13 cellular contexts compared by ENCODE assay signal in the genomic region with DNA sequence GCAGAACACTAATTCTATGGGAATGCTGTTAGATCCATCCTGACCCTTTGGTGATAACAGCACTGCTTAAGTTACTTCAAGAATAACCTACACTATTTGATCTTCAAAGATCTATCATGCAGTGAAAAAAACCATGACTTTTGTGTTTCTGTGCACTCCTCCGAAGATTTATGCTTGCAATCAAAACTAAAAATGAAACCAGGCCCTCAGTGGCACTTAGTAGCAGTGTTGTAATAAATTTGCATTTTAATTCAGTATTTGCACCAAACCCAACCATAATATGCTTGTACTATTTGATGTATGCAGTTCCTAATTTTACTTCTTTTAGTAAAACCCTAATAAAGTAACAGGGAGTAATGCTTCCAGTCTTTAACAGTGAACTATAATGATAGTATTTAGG.
DNase-seq lines count a peak whose midpoint lies in the region; ATAC-seq and TF ChIP-seq lines count a peak whose summit lies in the region.
"Had no signal": no experiment of that assay in that cellular context is flagged by ENCODE, and none has a peak within 500 bp of the region (broad histone marks: within the 10 kb centered on the region; RNA-seq: fewer than 3 reads in every experiment).

No MANE protein-coding gene starts in this region.

- no peak overlapping the region for H2AFZ ChIP-seq in MM.1S (ENCODE audit: low read length)
- H2AFZ ChIP-seq: GM23248 had no signal

- no peaks in the 10 kb centered on the region for H4K20me1 ChIP-seq in MM.1S (ENCODE audit: insufficient read depth, low read length)

- peak overlapping the region; percentile 47 for H3K27ac Mint-ChIP-seq in mesothelial cell of epicardium
- no peak overlapping the region for H3K27ac Mint-ChIP-seq in naive thymus-derived CD4-positive, alpha-beta T cell
- H3K27ac Mint-ChIP-seq: CD14-positive monocyte; CD8-positive, alpha-beta T cell; IgD-negative memory B cell had no signal

- H3F3A ChIP-seq in MM.1S (ENCODE audit: insufficient read depth, low read length), result no peaks in the 10 kb centered on the region

- ATAC-seq in GM18867 (IDR thresholded peaks at IDR 0.05; ENCODE audit: unreplicated experiment), result peak; percentile 59
- ATAC-seq in naive thymus-derived CD4-positive, alpha-beta T cell, result no peak
- ATAC-seq: CD8-positive, alpha-beta T cell; HCT116 had no signal

- no peaks in the 10 kb centered on the region for H3K9me2 ChIP-seq in MM.1S (replicated peaks; ENCODE audit: insufficient read depth, low read length)

- H3K27ac ChIP-seq in MM.1S (ENCODE audit: low read length), result no peak overlapping the region
- peak overlapping the region; percentile 69 for H3K27ac ChIP-seq in VCaP
- no peak overlapping the region for H3K27ac ChIP-seq in naive thymus-derived CD4-positive, alpha-beta T cell (ENCODE audit: low read depth, low read length)
- H3K27ac ChIP-seq in colonic mucosa, result no peak overlapping the region
- H3K27ac ChIP-seq: GM23248 had no signal

- H3K79me2 ChIP-seq in MM.1S (ENCODE audit: low read length), result no peaks in the 10 kb centered on the region

- intact Hi-C loops in naive thymus-derived CD4-positive, alpha-beta T cell (cut with micrococcal nuclease), result no loop called here
- intact Hi-C loops in colonic mucosa (cut with DNase I), result no loop called here

- H3K4me3 Mint-ChIP-seq in mesothelial cell of epicardium, result no peak overlapping the region
- no peak overlapping the region for H3K4me3 Mint-ChIP-seq in naive thymus-derived CD4-positive, alpha-beta T cell
- H3K4me3 Mint-ChIP-seq: CD14-positive monocyte; CD8-positive, alpha-beta T cell; IgD-negative memory B cell had no signal

- H3K4me3 ChIP-seq in MM.1S (ENCODE audit: low read length) (no peak overlapping the region), colonic mucosa (no peak overlapping the region)
- no peak overlapping the region for H3K4me3 ChIP-seq in naive thymus-derived CD4-positive, alpha-beta T cell (ENCODE audit: low read length)
- H3K4me3 ChIP-seq: GM23248 had no signal

- H3K36me3 Mint-ChIP-seq in mesothelial cell of epicardium, result no peaks in the 10 kb centered on the region
- no peaks in the 10 kb centered on the region for H3K36me3 Mint-ChIP-seq in naive thymus-derived CD4-positive, alpha-beta T cell
- H3K36me3 Mint-ChIP-seq: CD14-positive monocyte; CD8-positive, alpha-beta T cell; IgD-negative memory B cell had no signal

- CTCF ChIA-PET in naive thymus-derived CD4-positive, alpha-beta T cell (lab: Charles Lee), result no interaction called here

- no peak for TF ChIP-seq CTCF in MM.1S (IDR thresholded peaks at IDR 0.05; ENCODE audit: low read length)
- no peak for TF ChIP-seq CTCF in VCaP (conservative IDR thresholded peaks at IDR 0.05)
- no peak for TF ChIP-seq CTCF in mesothelial cell of epicardium (IDR thresholded peaks at IDR 0.05; ENCODE audit: unreplicated experiment)
- TF ChIP-seq CTCF in colonic mucosa (IDR thresholded peaks at IDR 0.05), result no peak

- H3K9me3 ChIP-seq in MM.1S (replicated peaks; ENCODE audit: insufficient read depth, low read length), result no peaks in the 10 kb centered on the region
- H3K9me3 ChIP-seq in naive thymus-derived CD4-positive, alpha-beta T cell (ENCODE audit: control insufficient read depth in 2 of 3, low read length in 3 of 3), result no peaks in the 10 kb centered on the region
- no peaks in the 10 kb centered on the region for H3K9me3 ChIP-seq in colonic mucosa

- DNase-seq in MM.1S, result peak; percentile 32
- DNase-seq in mesothelial cell of epicardium (ENCODE audit: low spot score in 2 of 2, unreplicated experiment in 2 of 2), result no peak
- DNase-seq in SIG-M5 (lab: John Stamatoyannopoulos, UW), result no peak
- no peak for DNase-seq in naive thymus-derived CD4-positive, alpha-beta T cell
- DNase-seq in colonic mucosa, result no peak
- DNase-seq: CD8-positive, alpha-beta T cell; GF-D8; GM23248 had no signal

- H3K4me1 ChIP-seq in MM.1S (ENCODE audit: low read length), result no peaks in the 10 kb centered on the region
- H3K4me1 ChIP-seq in naive thymus-derived CD4-positive, alpha-beta T cell (ENCODE audit: control insufficient read depth in 2 of 2, insufficient read depth in 2 of 2, low read length in 2 of 2), result no peaks in the 10 kb centered on the region
- no peaks in the 10 kb centered on the region for H3K4me1 ChIP-seq in colonic mucosa

- H3K9me3 Mint-ChIP-seq in mesothelial cell of epicardium, result no peaks in the 10 kb centered on the region
- peaks cover 0 to 6% (median 0%) of the 10 kb centered on the region in 11 donors for H3K9me3 Mint-ChIP-seq in naive thymus-derived CD4-positive, alpha-beta T cell
- H3K9me3 Mint-ChIP-seq: CD14-positive monocyte had no signal

- POLR2A ChIA-PET in naive thymus-derived CD4-positive, alpha-beta T cell (lab: Charles Lee), result no interaction called here

- peaks cover 22% of the 10 kb centered on the region for H3K4me1 Mint-ChIP-seq in mesothelial cell of epicardium
- H3K4me1 Mint-ChIP-seq in naive thymus-derived CD4-positive, alpha-beta T cell, result no peaks in the 10 kb centered on the region
- H3K4me1 Mint-ChIP-seq: CD14-positive monocyte, IgD-negative memory B cell had no signal

- H3K4me2 ChIP-seq in MM.1S (ENCODE audit: low read depth, low read length), result peak overlapping the region; percentile 35

- H3K36me3 ChIP-seq in MM.1S (replicated peaks; ENCODE audit: insufficient read depth, low read length), result no peaks in the 10 kb centered on the region
- H3K36me3 ChIP-seq in naive thymus-derived CD4-positive, alpha-beta T cell (ENCODE audit: control insufficient read depth in 2 of 3, insufficient read depth in 3 of 3, low read length in 3 of 3), result no peaks in the 10 kb centered on the region
- H3K36me3 ChIP-seq in colonic mucosa, result no peaks in the 10 kb centered on the region

- H3K9ac ChIP-seq in MM.1S (ENCODE audit: low read length) (no peak overlapping the region), colonic mucosa (ENCODE audit: low read depth in 2 of 2, low read length in 2 of 2) (no peak overlapping the region)
- H3K9ac ChIP-seq: GM23248 had no signal

- H3K27me3 ChIP-seq in MM.1S (replicated peaks; ENCODE audit: insufficient read depth, low read length) (no peaks in the 10 kb centered on the region), colonic mucosa (no peaks in the 10 kb centered on the region)
- no peaks in the 10 kb centered on the region for H3K27me3 ChIP-seq in naive thymus-derived CD4-positive, alpha-beta T cell (ENCODE audit: control insufficient read depth in 2 of 2, insufficient read depth in 2 of 2, low read length in 2 of 2)

- H3K27me3 Mint-ChIP-seq in mesothelial cell of epicardium (ENCODE audit: low read depth), result no peaks in the 10 kb centered on the region
- H3K27me3 Mint-ChIP-seq in naive thymus-derived CD4-positive, alpha-beta T cell, result no peaks in the 10 kb centered on the region
- H3K27me3 Mint-ChIP-seq: IgD-negative memory B cell had no signal
